In the genomic region with DNA sequence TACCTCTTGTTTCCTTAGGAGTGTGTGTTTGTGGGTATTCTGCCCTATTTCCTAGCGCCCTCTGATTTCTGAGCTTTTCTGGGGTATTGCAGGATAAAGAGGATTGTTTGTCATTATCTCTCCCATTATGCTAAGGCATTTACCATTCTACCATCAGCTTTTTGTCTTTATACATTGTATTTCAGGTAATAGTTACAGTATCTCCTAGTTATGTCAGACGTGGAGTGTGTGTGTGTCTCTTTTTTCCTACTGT, we compare ENCODE assay signal across 28 cellular contexts. TPM values are rescaled to one million over a fixed set of nuclear protein-coding genes. Genes with fewer than 3 reads are reported as not detected.
DNase-seq lines count a peak whose midpoint lies in the region; ATAC-seq, FAIRE-seq and TF ChIP-seq lines count a peak whose summit lies in the region.
"Had no signal": no experiment of that assay in that cellular context is flagged by ENCODE, and none has a peak within 500 bp of the region (broad histone marks: within the 10 kb centered on the region; RNA-seq: fewer than 3 reads in every experiment).

No MANE protein-coding gene starts in this region.

- TF ChIP-seq RAD21 in A549 (conservative IDR thresholded peaks at IDR 0.05 in 1 of 2, IDR thresholded peaks at IDR 0.05 in 1 of 2) (no peak), SK-N-SH (IDR thresholded peaks at IDR 0.05; ENCODE audit: low read length) (no peak)

- DNase-seq in A549 (ENCODE audit: low read depth in 1 of 2, low spot score in 1 of 2) (no peak), SK-N-SH (peak; percentile 26), immature natural killer cell (no peak), NCI-H69 (lab: John Stamatoyannopoulos, UW) (no peak), DMS 273 treated with DMSO at 0.1 percent for 48 hours (lab: John Stamatoyannopoulos, UW) (no peak)
- no peak for DNase-seq in CD8-positive, alpha-beta memory T cell
- no peak for DNase-seq in CD4-positive, alpha-beta T cell
- DNase-seq: activated CD4-positive, alpha-beta T cell treated with anti-CD3 and anti-CD28 coated beads for 36 hours; activated naive CD4-positive, alpha-beta T cell treated with Interleukin-2 at 50 U/mL for 16 hours; activated T-cell treated with anti-CD3 and anti-CD28 coated beads, Interleukin-2, amount 50 U/mL, for 48 hours; KBM-7; left ventricle myocardium inferior; midbrain; NCI-H1417 treated with DMSO at 0.1 percent for 48 hours; NCI-H2081 treated with DMSO at 0.1 percent for 48 hours; NCI-H446; nephron progenitor cell; right cardiac atrium; stimulated activated CD4-positive, alpha-beta T cell treated with anti-CD3 and anti-CD28 coated beads, Interleukin-4, amount 100 ng/mL, for 1 hour; substantia nigra; T-helper 2 cell; upper lobe of left lung had no signal

- H3F3A ChIP-seq in SK-N-SH (replicated peaks; ENCODE audit: insufficient read depth) = peaks cover 11% of the 10 kb centered on the region

- no peaks in the 10 kb centered on the region for H3K27me3 Mint-ChIP-seq in CD8-positive, alpha-beta memory T cell
- H3K27me3 Mint-ChIP-seq in immature natural killer cell (ENCODE audit: low read depth in 3 of 3) = no peaks in the 10 kb centered on the region
- H3K27me3 Mint-ChIP-seq in CD4-positive, alpha-beta T cell = no peaks in the 10 kb centered on the region
- H3K27me3 Mint-ChIP-seq: activated CD4-positive, alpha-beta T cell treated with anti-CD3 and anti-CD28 coated beads for 36 hours; brain had no signal

- H3K4me2 ChIP-seq in A549 = no peak overlapping the region
- no peak overlapping the region for H3K4me2 ChIP-seq in SK-N-SH

- H3K9ac ChIP-seq in SK-N-SH = no peak overlapping the region
- H3K9ac ChIP-seq: BLaER1 treated with 17β-estradiol and CSF1 and Interleukin-3, amounts not matched to agents 10 nM and 100 nM had no signal

- peaks cover 100% of the 10 kb centered on the region for H3K79me2 ChIP-seq in SK-N-SH (ENCODE audit: insufficient read depth)

- TF ChIP-seq CTCF in A549 (IDR thresholded peaks at IDR 0.05) (no peak), SK-N-SH (IDR thresholded peaks at IDR 0.05) (no peak)
- TF ChIP-seq CTCF in CD4-positive, alpha-beta T cell (IDR thresholded peaks at IDR 0.05) = no peak

- 86% methylated on average over 2 of the region's 2 CpGs for WGBS in A549 (ENCODE audit: missing lambda C conversion rate)
- 86% methylated on average over 2 of the region's 2 CpGs for WGBS in SK-N-SH (ENCODE audit: low lambda C conversion rate)

- ATAC-seq in A549 (peak; percentile 56 to 65; a peak in 5 of 6 replicates), GM21381 (IDR thresholded peaks at IDR 0.05; ENCODE audit: unreplicated experiment) (no peak)
- ATAC-seq in CD4-positive, alpha-beta T cell (ENCODE audit: poor library complexity) = no peak
- ATAC-seq: activated CD4-positive, alpha-beta T cell treated with anti-CD3 and anti-CD28 coated beads for 36 hours; right cardiac atrium had no signal

- H3K27ac Mint-ChIP-seq in CD8-positive, alpha-beta memory T cell = peak overlapping the region in 3 of 8 donors; percentile 9 to 17 (median 14)
- H3K27ac Mint-ChIP-seq in immature natural killer cell = peak overlapping the region in 4 of 6 donors; percentile 2 to 26 (median 16)
- no peak overlapping the region for H3K27ac Mint-ChIP-seq in CD4-positive, alpha-beta T cell
- H3K27ac Mint-ChIP-seq: activated CD4-positive, alpha-beta T cell treated with anti-CD3 and anti-CD28 coated beads for 36 hours had no signal

- H3K4me3 Mint-ChIP-seq in CD8-positive, alpha-beta memory T cell = peak overlapping the region; percentile 4 to 62 (median 41)
- peak overlapping the region in 2 of 5 donors; percentile 3 to 16 for H3K4me3 Mint-ChIP-seq in immature natural killer cell
- H3K4me3 Mint-ChIP-seq in CD4-positive, alpha-beta T cell = no peak overlapping the region
- H3K4me3 Mint-ChIP-seq: activated CD4-positive, alpha-beta T cell treated with anti-CD3 and anti-CD28 coated beads for 36 hours; nephron progenitor cell had no signal

- intact Hi-C loops in CD4-positive, alpha-beta T cell (cut with DNase I, micrococcal nuclease) = loop anchor here in 1 of 2 experiments (1.0 kb wide), 1 partner anchor 18 kb away; no protein-coding TSS in a partner anchor

- H3K9me3 ChIP-seq in A549 (no peaks in the 10 kb centered on the region), SK-N-SH (no peaks in the 10 kb centered on the region)
- no peaks in the 10 kb centered on the region for H3K9me3 ChIP-seq in CD8-positive, alpha-beta memory T cell (ENCODE audit: low read length)
- H3K9me3 ChIP-seq in CD4-positive, alpha-beta T cell (ENCODE audit: control insufficient read depth, low read length) = no peaks in the 10 kb centered on the region
- H3K9me3 ChIP-seq: HAP-1, left ventricle myocardium inferior, upper lobe of left lung had no signal

- no peak for TF ChIP-seq EP300 in A549 (IDR thresholded peaks at IDR 0.05)
- no peak for TF ChIP-seq EP300 in SK-N-SH (IDR thresholded peaks at IDR 0.05; ENCODE audit: borderline replicate concordance in 1 of 2, low read depth in 1 of 2, low read length in 1 of 2)

- FAIRE-seq in A549 (lab: Jason Lieb, UNC) = no peak
- FAIRE-seq: islet of Langerhans had no signal

- peaks cover 0 to 28% (median 3%) of the 10 kb centered on the region in 3 donors for H3K36me3 Mint-ChIP-seq in CD8-positive, alpha-beta memory T cell
- H3K36me3 Mint-ChIP-seq in immature natural killer cell = peaks cover 0 to 4% (median 0%) of the 10 kb centered on the region in 3 donors
- H3K36me3 Mint-ChIP-seq in CD4-positive, alpha-beta T cell (ENCODE audit: low read depth) = peaks cover 37% of the 10 kb centered on the region

- H3K9me3 Mint-ChIP-seq in CD8-positive, alpha-beta memory T cell = no peaks in the 10 kb centered on the region
- no peaks in the 10 kb centered on the region for H3K9me3 Mint-ChIP-seq in immature natural killer cell
- H3K9me3 Mint-ChIP-seq in CD4-positive, alpha-beta T cell = no peaks in the 10 kb centered on the region

- H3K9me2 ChIP-seq in SK-N-SH = no peaks in the 10 kb centered on the region

- H3K4me3 ChIP-seq in A549 = no peak overlapping the region
- H3K4me3 ChIP-seq in CD8-positive, alpha-beta memory T cell (ENCODE audit: low read length) = no peak overlapping the region
- H3K4me3 ChIP-seq in SK-N-SH (ENCODE audit: low read depth in 2 of 2, low read length in 1 of 2) = no peak overlapping the region
- H3K4me3 ChIP-seq: BLaER1 treated with 17β-estradiol and CSF1 and Interleukin-3, amounts not matched to agents 10 nM and 100 nM; HAP-1; left ventricle myocardium inferior; SK-N-MC; upper lobe of left lung had no signal

- no peak overlapping the region for H3K27ac ChIP-seq in A549
- no peak overlapping the region for H3K27ac ChIP-seq in CD8-positive, alpha-beta memory T cell (ENCODE audit: low read depth, low read length)
- H3K27ac ChIP-seq in SK-N-SH (ENCODE audit: low read depth in 2 of 2, low read length in 1 of 2) = peak overlapping the region in 1 of 2 experiments; percentile 43; a peak in 1 of 4 replicates
- no peak overlapping the region for H3K27ac ChIP-seq in CD4-positive, alpha-beta T cell (ENCODE audit: low read depth, low read length)
- H3K27ac ChIP-seq: BLaER1 treated with 17β-estradiol and CSF1 and Interleukin-3, amounts not matched to agents 10 nM and 100 nM; left ventricle myocardium inferior; SK-N-MC; upper lobe of left lung had no signal

- H3K4me1 ChIP-seq in A549 = peaks cover 22% of the 10 kb centered on the region
- peaks cover 29% of the 10 kb centered on the region for H3K4me1 ChIP-seq in CD8-positive, alpha-beta memory T cell (ENCODE audit: insufficient read depth, low read length)
- peaks cover 3 to 10% of the 10 kb centered on the region in 2 experiments; a peak in 2 of 4 replicates for H3K4me1 ChIP-seq in SK-N-SH (ENCODE audit: control insufficient read depth in 1 of 2, insufficient read depth in 2 of 2, low read depth in 1 of 2, low read length in 1 of 2)

- peaks cover 55 to 84% (median 80%) of the 10 kb centered on the region in 3 donors for H3K4me1 Mint-ChIP-seq in CD8-positive, alpha-beta memory T cell
- peaks cover 62 to 83% of the 10 kb centered on the region in 2 donors for H3K4me1 Mint-ChIP-seq in immature natural killer cell
- H3K4me1 Mint-ChIP-seq in CD4-positive, alpha-beta T cell (ENCODE audit: low read depth) = peaks cover 62% of the 10 kb centered on the region

- H4K20me1 ChIP-seq in SK-N-SH (ENCODE audit: insufficient read depth) = peaks cover 40% of the 10 kb centered on the region; the same call in 1 of the 2 replicates

- no peak overlapping the region for H2AFZ ChIP-seq in SK-N-SH (ENCODE audit: low read depth)

- CTCF ChIA-PET in A549 (lab: Yijun Ruan, JAX) = interaction anchor here (0.6 to 3.3 kb wide), 5 partner anchors 13 to 221 kb away, joined by 3 to 12 read pairs (median 3); no protein-coding TSS in a partner anchor
- CTCF ChIA-PET in CD8-positive, alpha-beta memory T cell (lab: Charles Lee) = interaction anchor here (0.8 kb wide), 1 partner anchor 52 kb away, joined by 3 read pairs; no protein-coding TSS in a partner anchor
- CTCF ChIA-PET in SK-N-SH (lab: Yijun Ruan, JAX) = interaction anchor here (1.1 to 4.5 kb wide), 6 partner anchors 8 to 68 kb away, joined by 3 to 20 read pairs (median 5); no protein-coding TSS in a partner anchor
- CTCF ChIA-PET in CD4-positive, alpha-beta T cell (lab: Charles Lee) = interaction anchor here (1.8 kb wide), 1 partner anchor 56 kb away, joined by 5 read pairs; no protein-coding TSS in a partner anchor

- no peak for TF ChIP-seq POLR2A in A549 (IDR thresholded peaks at IDR 0.05; ENCODE audit: low read length)

- H3K36me3 ChIP-seq in CD8-positive, alpha-beta memory T cell (ENCODE audit: insufficient read depth, low read length) = no peaks in the 10 kb centered on the region
- H3K36me3 ChIP-seq in SK-N-SH (replicated peaks in 1 of 2; ENCODE audit: control insufficient read depth in 1 of 2, insufficient read depth in 2 of 2, low read length in 1 of 2) = peaks cover 0 to 30% of the 10 kb centered on the region in 2 experiments

- no peaks in the 10 kb centered on the region for H3K27me3 ChIP-seq in CD8-positive, alpha-beta memory T cell (ENCODE audit: insufficient read depth, low read length, poor library complexity, severe bottlenecking)
- H3K27me3 ChIP-seq in SK-N-SH (ENCODE audit: insufficient read depth) = no peaks in the 10 kb centered on the region
- no peaks in the 10 kb centered on the region for H3K27me3 ChIP-seq in CD4-positive, alpha-beta T cell (ENCODE audit: control insufficient read depth, insufficient read depth, low read length)
- H3K27me3 ChIP-seq: BLaER1 treated with 17β-estradiol and CSF1 and Interleukin-3, amounts not matched to agents 10 nM and 100 nM; upper lobe of left lung had no signal

- POLR2A ChIA-PET in A549 (lab: Yijun Ruan, JAX) = no interaction called here
- POLR2A ChIA-PET in CD8-positive, alpha-beta memory T cell (lab: Charles Lee) = no interaction called here
- POLR2A ChIA-PET in SK-N-SH (lab: Yijun Ruan, JAX) = no interaction called here
- POLR2A ChIA-PET in CD4-positive, alpha-beta T cell (lab: Charles Lee) = interaction anchor here (0.8 kb wide), 1 partner anchor 16 kb away, joined by 3 read pairs; no protein-coding TSS in a partner anchor

RNA-seq across cellular contexts. Expression of a gene that starts 6.9 kb away (rescaled TPM):
- polyA plus RNA-seq in A549 (2011; rRNA removed) (10.5 and 13.0 TPM in 2 replicates), A549 (2017; fragmentation: RNase III; extraction: RNeasy Plus Mini Kit Qiagen cat#74134 plus additional on column Dnase treatment) (9.9 to 11.1 TPM (median 11.1 TPM) in 3 replicates), SK-N-SH (2012; rRNA removed) (5.6 and 6.5 TPM in 2 replicates), immature natural killer cell (10 to 100 TPM in 1 of 3 donors, 1 to 10 TPM in 2; 4.9 to 11.1 (median 6.5) TPM)
- polyA plus RNA-seq in A549 (2012; cell fraction: cytosol; rRNA removed) = 2.5 and 2.9 TPM in 2 replicates
- 3.6 and 4.1 TPM in 2 replicates for polyA plus RNA-seq in A549 (2012; cell fraction: nucleus; rRNA removed)
- polyA minus RNA-seq in A549 (2011; rRNA and poly(A)+ RNA removed) = 10.8 and 17.3 TPM in 2 replicates
- total RNA-seq in CD8-positive, alpha-beta memory T cell = 10 to 100 TPM; 23.4 to 24.5 TPM
- polyA plus RNA-seq in CD8-positive, alpha-beta memory T cell = 9.6 TPM
- polyA plus RNA-seq in SK-N-SH (2012; cell fraction: cytosol; rRNA removed) = 7.5 and 8.8 TPM in 2 replicates
- polyA plus RNA-seq in SK-N-SH (2012; cell fraction: nucleus; rRNA removed) = 5.7 and 10.8 TPM in 2 replicates
- total RNA-seq in CD4-positive, alpha-beta T cell = 1 to 10 TPM; 9.0 to 9.6 TPM

Comparison
In these comparisons a context has a peak if more than half of its experiments do, and no peak if none do; other contexts are left out.
1. ATAC-seq: peak in A549 (2 of 2); none in CD4-positive, alpha-beta T cell (single experiment) and GM21381 (single experiment).